In the genomic region with DNA sequence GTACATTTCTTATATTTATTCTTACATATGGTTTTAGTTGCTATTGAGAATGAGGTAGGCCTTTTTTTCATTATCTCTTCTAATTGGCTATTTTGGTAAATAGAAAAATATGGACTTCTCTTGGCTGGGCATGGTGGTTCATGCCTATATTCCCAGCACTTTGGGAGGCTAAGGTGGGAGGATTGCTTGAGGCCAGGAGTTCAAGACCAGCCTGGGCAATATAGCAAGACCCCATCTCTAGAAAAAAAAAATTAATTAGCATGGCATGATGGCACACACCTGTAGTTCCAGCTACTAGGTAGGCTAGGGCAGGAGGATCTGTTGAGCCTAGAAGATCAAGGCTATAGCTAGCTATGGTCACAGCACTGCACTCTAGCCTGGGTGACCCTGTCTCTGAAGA, we compare ENCODE assay signal across 6 cellular contexts.
"Had no signal": no experiment of that assay in that cellular context is flagged by ENCODE, and none has a peak within 500 bp of the region (broad histone marks: within the 10 kb centered on the region; RNA-seq: fewer than 3 reads in every experiment).

No MANE protein-coding gene starts in this region.

- FAIRE-seq: HTR-8/SVneo had no signal

- DNase-seq: IMR-90, KBM-7, KG1 had no signal

- H3K9ac ChIP-seq: KMS-11 had no signal

- H3K27ac ChIP-seq: HL-60, KMS-11 had no signal

- H3K4me2 ChIP-seq: KMS-11 had no signal
